Comparison of ENCODE assay signal across 8 cellular contexts in genomic region chr6:132530293-132530974, GRCh38. TPM values are rescaled to one million over a fixed set of nuclear protein-coding genes. Genes with fewer than 3 reads are reported as not detected.
DNase-seq lines count a peak whose midpoint lies in the region; ATAC-seq and TF ChIP-seq lines count a peak whose summit lies in the region.

No MANE protein-coding gene starts in this region.

- peak; percentile 71 for TF ChIP-seq CTCF in coronary artery (IDR thresholded peaks at IDR 0.05)
- TF ChIP-seq CTCF in right lobe of liver (IDR thresholded peaks at IDR 0.05), result peak; percentile 88 to 90 (median 90)

- TF ChIP-seq POLR2A in GM18505 (IDR thresholded peaks at IDR 0.05; ENCODE audit: borderline replicate concordance, extremely low read depth, insufficient read depth, insufficient read length), result no peak
- no peak for TF ChIP-seq POLR2A in right lobe of liver (IDR thresholded peaks at IDR 0.05)

- intact Hi-C loops in right lobe of liver (cut with DNase I), result no loop called here

- H3K36me3 ChIP-seq in right lobe of liver, result no peaks in the 10 kb centered on the region

- peak overlapping the region; percentile 32 for H3K4me3 ChIP-seq in coronary artery
- H3K4me3 ChIP-seq in right lobe of liver, result peak overlapping the region in 1 of 3 donors; percentile 31

- H3K27me3 ChIP-seq in right lobe of liver, result no peaks in the 10 kb centered on the region

- WGBS in right lobe of liver (ENCODE audit: insufficient coverage, low coverage, low lambda C conversion rate, missing lambda C conversion rate), result 13% methylated on average over 9 of the region's 9 CpGs

- H3K27ac ChIP-seq in coronary artery, result no peak overlapping the region
- H3K27ac ChIP-seq in right lobe of liver, result no peak overlapping the region

- H3K9me3 ChIP-seq in right lobe of liver, result no peaks in the 10 kb centered on the region

- peak; percentile 67 for DNase-seq in A172 (ENCODE audit: low spot score)
- peak; percentile 30 for DNase-seq in NCI-H226
- peak; percentile 36 for DNase-seq in activated CD4-positive, alpha-beta T cell treated with anti-CD3 and anti-CD28 coated beads for 1 hour
- no peak for DNase-seq in coronary artery (ENCODE audit: low spot score)
- peak in 2 of 3 donors; percentile 26 to 74 for DNase-seq in right lobe of liver
- DNase-seq in stimulated activated CD4-positive, alpha-beta T cell treated with anti-CD3 and anti-CD28 coated beads, TNF-alpha, amount 100 ng/mL, for 48 hours (ENCODE audit: low read depth in 3 of 3), result peak; percentile 17 to 68 (median 65)

- H3K4me1 ChIP-seq in right lobe of liver, result no peaks in the 10 kb centered on the region

- ATAC-seq in GM18505 (IDR thresholded peaks at IDR 0.05; ENCODE audit: unreplicated experiment) (peak; percentile 92), HG03066 (IDR thresholded peaks at IDR 0.05; ENCODE audit: low read depth, unreplicated experiment) (peak; percentile 96), right lobe of liver (peak; percentile 78 to 93 (median 84))

RNA-seq across cellular contexts. Expression of gene TAAR9, which starts 7.6 kb away (rescaled TPM):
- total RNA-seq in A172 (2014; rRNA removed; shearing (Covaris generic)), result not detected in 2 replicates
- not detected for total RNA-seq in right lobe of liver

RNA-seq across cellular contexts. Expression of gene STX7, which starts 17.5 kb away (rescaled TPM):
- 27.3 and 35.6 TPM in 2 replicates for total RNA-seq in A172 (2014; rRNA removed; shearing (Covaris generic))
- total RNA-seq in right lobe of liver, result 10 to 100 TPM; 14.9 to 28.5 (median 17.0) TPM

RNA-seq across cellular contexts. Expression of gene TAAR8, which starts 22.0 kb away (rescaled TPM):
- total RNA-seq in A172 (2014; rRNA removed; shearing (Covaris generic)), result not detected in 2 replicates
- total RNA-seq in right lobe of liver, result not detected

RNA-seq across cellular contexts. Expression of gene TAAR6, which starts 39.7 kb away (rescaled TPM):
- total RNA-seq in A172 (2014; rRNA removed; shearing (Covaris generic)), result not detected in 2 replicates
- total RNA-seq in right lobe of liver, result not detected

RNA-seq across cellular contexts. Expression of gene TAAR5, which starts 59.1 kb away (rescaled TPM):
- not detected in 2 replicates for total RNA-seq in A172 (2014; rRNA removed; shearing (Covaris generic))
- total RNA-seq in right lobe of liver, result not detected
